ENCODE assay signal across 29 cellular contexts in the genomic region with DNA sequence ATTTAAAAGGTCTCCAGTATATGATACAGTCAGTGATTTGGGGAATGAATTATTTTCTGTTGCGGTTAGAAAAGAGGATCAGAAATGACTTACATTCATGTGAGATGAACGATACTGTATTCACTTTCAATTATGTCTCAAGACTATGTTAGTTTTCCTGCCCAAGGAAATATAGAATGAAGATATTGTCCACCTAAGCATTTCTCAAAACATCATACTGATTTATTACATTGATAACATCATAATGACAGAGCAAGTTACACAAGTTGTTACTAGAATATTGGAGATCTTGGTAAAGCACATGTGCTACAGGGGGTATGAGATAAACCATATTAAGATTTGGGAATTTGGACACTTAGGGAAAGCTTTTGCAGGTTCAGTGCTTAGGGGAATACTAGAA.
"Had no signal": no experiment of that assay in that cellular context is flagged by ENCODE, and none has a peak within 500 bp of the region (broad histone marks: within the 10 kb centered on the region; RNA-seq: fewer than 3 reads in every experiment).

No MANE protein-coding gene starts in this region.

- H3K9me3 ChIP-seq: ascending aorta had no signal

- H3K27me3 ChIP-seq: ascending aorta, cardiac muscle cell had no signal

- H3K4me3 ChIP-seq: ascending aorta, cardiac muscle cell had no signal

- FAIRE-seq: bronchial epithelial cell, TTC549 had no signal

- DNase-seq: activated B cell treated with CpG ODN at 0.5 μM for 24 hours; activated CD4-positive, alpha-beta memory T cell treated with anti-CD3 and anti-CD28 coated beads for 36 hours; activated CD4-positive, alpha-beta T cell treated with anti-CD3 and anti-CD28 coated beads for 4 hours; activated CD4-positive, alpha-beta T cell treated with anti-CD3 and anti-CD28 coated beads, Interleukin-2, amount 10 ng/mL, durations not matched to agents 24 days and 14 days; activated CD4-positive, alpha-beta T cell treated with anti-CD3 and anti-CD28 coated beads, Interleukin-2, amount 50 U/mL, for 1 hour; activated CD4-positive, alpha-beta T cell treated with anti-CD3 and anti-CD28 coated beads, Interleukin-2, amount 50 U/mL, for 4 hours; activated CD4-positive, CD25-positive, alpha-beta regulatory T cell treated with anti-CD3 and anti-CD28 coated beads, Interleukin-2, amount 50 U/mL, for 72 hours; activated CD8-positive, alpha-beta memory T cell treated with anti-CD3 and anti-CD28 coated beads, Interleukin-2, amount 50 U/mL, for 48 hours; activated CD8-positive, alpha-beta T cell treated with anti-CD3 and anti-CD28 coated beads for 36 hours; activated effector memory CD4-positive, alpha-beta T cell treated with Interleukin-2 at 50 U/mL for 16 hours; activated gamma-delta T cell; activated naive CD4-positive, alpha-beta T cell treated with anti-CD3 and anti-CD28 coated beads, Interleukin-2, amount 10 ng/mL, durations not matched to agents 7 days and 5 days; activated naive CD4-positive, alpha-beta T cell treated with Interleukin-2 at 50 U/mL for 16 hours; activated naive CD8-positive, alpha-beta T cell treated with anti-CD3 and anti-CD28 coated beads, Interleukin-2, amount 10 ng/mL, durations not matched to agents 7 days and 5 days; activated naive CD8-positive, alpha-beta T cell treated with anti-CD3 and anti-CD28 coated beads, Interleukin-2, amount 50 U/mL, for 24 hours; activated T-cell treated with anti-CD3 and anti-CD28 coated beads, Interleukin-2, amount 50 U/mL, for 24 hours; activated T-cell treated with anti-CD3 and anti-CD28 coated beads, Interleukin-2, amount 50 U/mL, for 48 hours; amygdala; anterior cingulate cortex; caudate nucleus; cerebellar nuclear complex; T-helper 1 cell; T-helper 2 cell; T-helper 9 cell had no signal

- ATAC-seq: activated CD8-positive, alpha-beta T cell treated with anti-CD3 and anti-CD28 coated beads for 36 hours; activated naive CD8-positive, alpha-beta T cell treated with anti-CD3 and anti-CD28 coated beads, Interleukin-2, amount 50 U/mL, for 24 hours had no signal

- H3K27ac ChIP-seq: ascending aorta, cardiac muscle cell, VCaP had no signal

- H3K4me1 ChIP-seq: ascending aorta had no signal

- H3K36me3 ChIP-seq: ascending aorta, cardiac muscle cell had no signal
